30 cellular contexts compared by ENCODE assay signal in the genomic region with DNA sequence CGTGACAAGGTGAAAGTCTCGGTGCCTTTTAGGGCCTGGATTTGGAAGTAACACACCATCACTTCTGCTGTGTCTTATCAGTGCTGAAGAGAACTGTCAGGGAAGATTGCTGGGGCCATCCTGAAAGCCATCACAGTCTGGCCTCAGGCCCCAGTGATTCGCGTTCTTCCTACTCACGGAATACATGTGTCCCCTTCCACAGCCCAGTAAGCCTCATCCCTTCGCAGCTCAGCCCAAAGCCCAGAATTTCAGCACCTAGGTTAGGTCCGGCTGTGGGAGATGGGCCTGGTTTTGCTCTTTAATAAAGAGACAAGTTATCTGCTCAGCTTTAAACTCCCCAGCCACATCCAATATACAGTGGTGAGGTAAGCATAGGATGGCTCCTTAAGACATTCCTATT.
"Had no signal": no experiment of that assay in that cellular context is flagged by ENCODE, and none has a peak within 500 bp of the region (broad histone marks: within the 10 kb centered on the region; RNA-seq: fewer than 3 reads in every experiment).

No MANE protein-coding gene starts in this region.

- H3K9me3 ChIP-seq: lower lobe of right lung, ovary, prostate gland, thoracic aorta, tibial artery, uterus had no signal

- H3K4me1 Mint-ChIP-seq: immature natural killer cell, natural killer cell, nephron progenitor cell had no signal

- H3K9me3 Mint-ChIP-seq: natural killer cell; nephron progenitor cell; stimulated activated naive CD8-positive, alpha-beta T cell treated with anti-CD3 and anti-CD28 coated beads, Interleukin-15, Interleukin-2, amounts not matched to agents 100 ng/mL and 50 ng/mL, for 24 hours; type B pancreatic cell had no signal

- H2AFZ ChIP-seq: neural progenitor cell had no signal

- H3K9ac ChIP-seq: neural progenitor cell had no signal

- DNase-seq: hypothalamus; immature natural killer cell; kidney glomerular epithelial cell; left cardiac atrium; left ventricle myocardium superior; lower lobe of right lung; mammary epithelial cell; mesenchymal stem cell; natural killer cell; nephron progenitor cell; ovary; retina; right cardiac atrium; stimulated activated CD4-positive, alpha-beta T cell treated with anti-CD3 and anti-CD28 coated beads, Interleukin-12 subunit alpha, Interleukin-12 subunit beta, amount 100 ng/mL, for 4 hours; stimulated activated CD4-positive, alpha-beta T cell treated with anti-CD3 and anti-CD28 coated beads, Interleukin-15, amount 100 ng/mL, for 24 hours; stimulated activated CD4-positive, alpha-beta T cell treated with anti-CD3 and anti-CD28 coated beads, Interleukin-2, amount 100 ng/mL, for 24 hours; stimulated activated CD4-positive, alpha-beta T cell treated with anti-CD3 and anti-CD28 coated beads, Interleukin-4, amount 100 ng/mL, for 1 hour; stimulated activated naive CD4-positive, alpha-beta T cell; tibial artery; uterus had no signal

- H3K27ac ChIP-seq: lower lobe of right lung, neural progenitor cell, ovary, prostate gland, skin epidermis, suprapubic skin, thoracic aorta, tibial artery, uterus had no signal

- H3K27me3 Mint-ChIP-seq: stimulated activated naive CD8-positive, alpha-beta T cell treated with anti-CD3 and anti-CD28 coated beads, Interleukin-15, Interleukin-2, amounts not matched to agents 100 ng/mL and 50 ng/mL, for 24 hours had no signal

- H3K36me3 Mint-ChIP-seq: immature natural killer cell, natural killer cell, neural progenitor cell, type B pancreatic cell had no signal

- H3K36me3 ChIP-seq: lower lobe of right lung, neural progenitor cell, ovary, prostate gland, suprapubic skin, thoracic aorta, tibial artery, uterus had no signal

- H3K4me1 ChIP-seq: lower lobe of right lung, prostate gland, suprapubic skin, tibial artery, uterus had no signal

- H3K4me3 Mint-ChIP-seq: immature natural killer cell; natural killer cell; nephron progenitor cell; neural progenitor cell; stimulated activated naive CD8-positive, alpha-beta T cell treated with anti-CD3 and anti-CD28 coated beads, Interleukin-15, Interleukin-2, amounts not matched to agents 100 ng/mL and 50 ng/mL, for 24 hours; type B pancreatic cell had no signal

- H3K27me3 ChIP-seq: ovary, suprapubic skin, uterus had no signal

- H3K4me3 ChIP-seq: lower lobe of right lung, neural progenitor cell, ovary, prostate gland, skin epidermis, suprapubic skin, thoracic aorta, tibial artery, uterus had no signal

- H3K27ac Mint-ChIP-seq: immature natural killer cell; natural killer cell; nephron progenitor cell; neural progenitor cell; stimulated activated naive CD8-positive, alpha-beta T cell treated with anti-CD3 and anti-CD28 coated beads, Interleukin-15, Interleukin-2, amounts not matched to agents 100 ng/mL and 50 ng/mL, for 24 hours; type B pancreatic cell had no signal

- ATAC-seq: left cardiac atrium, left lobe of liver, left ventricle myocardium superior, lower lobe of right lung, natural killer cell, right cardiac atrium, sciatic nerve had no signal

- H3K4me2 ChIP-seq: neural progenitor cell had no signal

- FAIRE-seq: islet of Langerhans had no signal
